Comparison of ENCODE assay signal across 8 cellular contexts in the genomic region with DNA sequence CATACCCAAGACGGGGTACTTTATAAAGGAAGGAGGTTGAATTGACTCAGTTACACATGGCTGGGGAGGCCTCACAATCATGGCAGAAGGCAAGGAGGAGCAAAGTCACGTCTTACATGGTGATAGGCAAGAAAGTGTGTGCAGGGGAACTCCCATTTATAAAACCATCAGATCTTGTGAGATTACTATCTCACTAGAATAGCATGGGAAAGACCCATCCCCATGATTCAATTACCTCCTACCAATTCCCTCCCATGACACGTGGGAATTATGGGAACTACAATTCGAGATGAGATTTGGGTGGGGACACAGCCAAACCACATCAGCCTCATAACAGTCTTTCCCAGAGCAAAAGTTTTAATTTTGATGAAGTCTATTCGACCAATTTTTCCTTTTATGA. TPM values are rescaled to one million over a fixed set of nuclear protein-coding genes. Genes with fewer than 3 reads are reported as not detected.
DNase-seq lines count a peak whose midpoint lies in the region; ATAC-seq, FAIRE-seq and TF ChIP-seq lines count a peak whose summit lies in the region.
"Not testable (repeated sequence)": the region's sequence is repeated elsewhere in the genome, so short reads cannot be mapped to it uniquely, and the experiment has no call there.

No MANE protein-coding gene starts in this region.

- FAIRE-seq in astrocyte (lab: Jason Lieb, UNC) = not testable (repeated sequence)

- H2AFZ ChIP-seq in astrocyte (ENCODE audit: low read depth, low read length) = not testable (repeated sequence)

- H3K4me3 Mint-ChIP-seq in activated CD4-positive, alpha-beta T cell treated with anti-CD3 and anti-CD28 coated beads for 36 hours; activated CD8-positive, alpha-beta T cell treated with anti-CD3 and anti-CD28 coated beads for 36 hours; activated naive CD4-positive, alpha-beta T cell treated with anti-CD3 and anti-CD28 coated beads for 36 hours; astrocyte (ENCODE audit: unreplicated experiment); memory B cell; nephron: not testable (repeated sequence)

- not testable (repeated sequence) for H3K27ac ChIP-seq in astrocyte (ENCODE audit: low read depth, low read length)
- peak overlapping the region; percentile 42 for H3K27ac ChIP-seq in psoas muscle

- CTCF ChIA-PET in activated CD4-positive, alpha-beta T cell treated with anti-CD3 and anti-CD28 coated beads for 36 hours (lab: Charles Lee) = interaction anchor here (1.7 to 2.3 kb wide), 2 partner anchors 11 kb away, joined by 4 to 20 read pairs; no protein-coding TSS in a partner anchor
- CTCF ChIA-PET in activated CD8-positive, alpha-beta T cell treated with anti-CD3 and anti-CD28 coated beads for 36 hours (lab: Charles Lee) = interaction anchor here (1.6 to 2.0 kb wide), 2 partner anchors 11 kb away, joined by 3 to 12 read pairs; no protein-coding TSS in a partner anchor
- CTCF ChIA-PET in activated naive CD4-positive, alpha-beta T cell treated with anti-CD3 and anti-CD28 coated beads for 36 hours (lab: Charles Lee) = interaction anchor here (0.6 to 3.0 kb wide), 3 partner anchors 11 to 41 kb away, joined by 3 to 12 read pairs (median 11); no protein-coding TSS in a partner anchor

- POLR2A ChIA-PET in activated CD4-positive, alpha-beta T cell treated with anti-CD3 and anti-CD28 coated beads for 36 hours (lab: Charles Lee) = interaction anchor here (0.6 kb wide), 1 partner anchor 220 kb away, joined by 3 read pairs; no protein-coding TSS in a partner anchor
- POLR2A ChIA-PET in activated CD8-positive, alpha-beta T cell treated with anti-CD3 and anti-CD28 coated beads for 36 hours (lab: Charles Lee) = not testable (repeated sequence)

- not testable (repeated sequence) for ATAC-seq in activated CD4-positive, alpha-beta T cell treated with anti-CD3 and anti-CD28 coated beads for 36 hours; activated CD8-positive, alpha-beta T cell treated with anti-CD3 and anti-CD28 coated beads for 36 hours; memory B cell (ENCODE audit: low read depth); psoas muscle
- ATAC-seq in stimulated activated naive CD8-positive, alpha-beta T cell treated with anti-CD3 and anti-CD28 coated beads, Interleukin-15, Interleukin-2, amounts not matched to agents 100 U/mL and 50 U/mL, for 24 hours = peak; percentile 23

- peaks cover 76% of the 10 kb centered on the region for H3K4me1 Mint-ChIP-seq in activated CD4-positive, alpha-beta T cell treated with anti-CD3 and anti-CD28 coated beads for 36 hours
- peaks cover 71% of the 10 kb centered on the region for H3K4me1 Mint-ChIP-seq in activated CD8-positive, alpha-beta T cell treated with anti-CD3 and anti-CD28 coated beads for 36 hours (ENCODE audit: low read depth)
- peaks cover 72% of the 10 kb centered on the region for H3K4me1 Mint-ChIP-seq in activated naive CD4-positive, alpha-beta T cell treated with anti-CD3 and anti-CD28 coated beads for 36 hours (ENCODE audit: low read depth)
- H3K4me1 Mint-ChIP-seq in astrocyte (ENCODE audit: low read depth, unreplicated experiment) = peaks cover 52% of the 10 kb centered on the region
- H3K4me1 Mint-ChIP-seq in memory B cell = peaks cover 25% of the 10 kb centered on the region
- H3K4me1 Mint-ChIP-seq in nephron = peaks cover 64% of the 10 kb centered on the region

- peaks cover 30% of the 10 kb centered on the region for H3K36me3 Mint-ChIP-seq in activated CD4-positive, alpha-beta T cell treated with anti-CD3 and anti-CD28 coated beads for 36 hours (ENCODE audit: low read depth)
- peaks cover 30% of the 10 kb centered on the region for H3K36me3 Mint-ChIP-seq in activated CD8-positive, alpha-beta T cell treated with anti-CD3 and anti-CD28 coated beads for 36 hours (ENCODE audit: low read depth)
- peaks cover 12% of the 10 kb centered on the region for H3K36me3 Mint-ChIP-seq in activated naive CD4-positive, alpha-beta T cell treated with anti-CD3 and anti-CD28 coated beads for 36 hours (ENCODE audit: low read depth)
- H3K36me3 Mint-ChIP-seq in astrocyte (ENCODE audit: low read depth, unreplicated experiment) = not testable (repeated sequence)
- H3K36me3 Mint-ChIP-seq in memory B cell (peaks cover 24% of the 10 kb centered on the region), nephron (ENCODE audit: low read depth) (peaks cover 65% of the 10 kb centered on the region)

- not testable (repeated sequence) for H3K4me2 ChIP-seq in astrocyte (ENCODE audit: low read length)

- not testable (repeated sequence) for H3K36me3 ChIP-seq in astrocyte (ENCODE audit: insufficient read depth, low read length); psoas muscle (ENCODE audit: insufficient read depth in 1 of 2, low read depth in 1 of 2)

- not testable (repeated sequence) for H3K27me3 Mint-ChIP-seq in activated CD4-positive, alpha-beta T cell treated with anti-CD3 and anti-CD28 coated beads for 36 hours; activated CD8-positive, alpha-beta T cell treated with anti-CD3 and anti-CD28 coated beads for 36 hours; activated naive CD4-positive, alpha-beta T cell treated with anti-CD3 and anti-CD28 coated beads for 36 hours (ENCODE audit: low read depth); astrocyte (ENCODE audit: low read depth, unreplicated experiment); memory B cell; nephron (ENCODE audit: low read depth)

- H3K27me3 ChIP-seq in astrocyte (ENCODE audit: insufficient read depth, low read length); psoas muscle (ENCODE audit: insufficient read depth in 3 of 3, low read length in 2 of 3): not testable (repeated sequence)

- not testable (repeated sequence) for DNase-seq in activated CD4-positive, alpha-beta T cell treated with anti-CD3 and anti-CD28 coated beads for 36 hours; activated CD8-positive, alpha-beta T cell treated with anti-CD3 and anti-CD28 coated beads for 36 hours; activated naive CD4-positive, alpha-beta T cell treated with anti-CD3 and anti-CD28 coated beads for 36 hours; astrocyte (ENCODE audit: low read depth); memory B cell (ENCODE audit: low spot score in 2 of 2); psoas muscle; stimulated activated naive CD8-positive, alpha-beta T cell treated with anti-CD3 and anti-CD28 coated beads, Interleukin-15, Interleukin-2, amounts not matched to agents 100 U/mL and 50 U/mL, for 24 hours

- not testable (repeated sequence) for H3K9me3 ChIP-seq in astrocyte (ENCODE audit: insufficient read depth, low read depth, low read length); psoas muscle

- H4K20me1 ChIP-seq in astrocyte (ENCODE audit: insufficient read depth, low read length) = peaks cover 38% of the 10 kb centered on the region

- WGBS in psoas muscle, 3 donors = 89 to 95% (median 93%) methylated on average over 5 of the region's 5 CpGs

- not testable (repeated sequence) for H3K4me3 ChIP-seq in astrocyte (ENCODE audit: insufficient read depth, low read depth, low read length); psoas muscle

- peak overlapping the region; percentile 16 for H3K27ac Mint-ChIP-seq in activated CD4-positive, alpha-beta T cell treated with anti-CD3 and anti-CD28 coated beads for 36 hours
- H3K27ac Mint-ChIP-seq in activated CD8-positive, alpha-beta T cell treated with anti-CD3 and anti-CD28 coated beads for 36 hours = peak overlapping the region; percentile 17
- H3K27ac Mint-ChIP-seq in activated naive CD4-positive, alpha-beta T cell treated with anti-CD3 and anti-CD28 coated beads for 36 hours = peak overlapping the region; percentile 7
- peak overlapping the region; percentile 50 for H3K27ac Mint-ChIP-seq in astrocyte (ENCODE audit: unreplicated experiment)
- peak overlapping the region; percentile 84 for H3K27ac Mint-ChIP-seq in memory B cell
- H3K27ac Mint-ChIP-seq in nephron = peak overlapping the region in 2 of 3 experiments; percentile 11 to 29

- peaks cover 99% of the 10 kb centered on the region for H3K79me2 ChIP-seq in astrocyte (ENCODE audit: insufficient read depth, low read length)

- intact Hi-C loops in activated CD4-positive, alpha-beta T cell treated with anti-CD3 and anti-CD28 coated beads for 36 hours (cut with DNase I, micrococcal nuclease); activated CD8-positive, alpha-beta T cell treated with anti-CD3 and anti-CD28 coated beads for 36 hours (cut with micrococcal nuclease); psoas muscle (cut with DNase I): not testable (repeated sequence)
- intact Hi-C loops in activated naive CD4-positive, alpha-beta T cell treated with anti-CD3 and anti-CD28 coated beads for 36 hours (cut with micrococcal nuclease) = loop anchor here (1.0 to 5.0 kb wide), 2 partner anchors 8 to 222 kb away; a partner anchor contains a TSS

- not testable (repeated sequence) for H3K4me1 ChIP-seq in astrocyte (ENCODE audit: insufficient read depth, low read length)
- peaks cover 62% of the 10 kb centered on the region for H3K4me1 ChIP-seq in psoas muscle

- TF ChIP-seq CTCF in activated CD8-positive, alpha-beta T cell treated with anti-CD3 and anti-CD28 coated beads for 36 hours (IDR thresholded peaks at IDR 0.05); astrocyte (IDR thresholded peaks at IDR 0.05; ENCODE audit: insufficient read depth, low read depth, low read length); nephron (IDR thresholded peaks at IDR 0.05; ENCODE audit: unreplicated experiment in 3 of 3); psoas muscle (IDR thresholded peaks at IDR 0.05): not testable (repeated sequence)

- H3K9ac ChIP-seq in astrocyte (ENCODE audit: low read length) = not testable (repeated sequence)

- not testable (repeated sequence) for H3K9me3 Mint-ChIP-seq in activated CD4-positive, alpha-beta T cell treated with anti-CD3 and anti-CD28 coated beads for 36 hours (ENCODE audit: low read depth); activated CD8-positive, alpha-beta T cell treated with anti-CD3 and anti-CD28 coated beads for 36 hours; activated naive CD4-positive, alpha-beta T cell treated with anti-CD3 and anti-CD28 coated beads for 36 hours; astrocyte (ENCODE audit: unreplicated experiment); memory B cell; nephron

RNA-seq across cellular contexts. Expression of a gene that starts 15.4 kb away (rescaled TPM):
- 10 to 100 TPM; 17.6 to 22.7 TPM for total RNA-seq in activated CD4-positive, alpha-beta T cell treated with anti-CD3 and anti-CD28 coated beads for 36 hours
- 10 to 100 TPM; 20.8 to 22.4 TPM for total RNA-seq in activated CD8-positive, alpha-beta T cell treated with anti-CD3 and anti-CD28 coated beads for 36 hours
- total RNA-seq in activated naive CD4-positive, alpha-beta T cell treated with anti-CD3 and anti-CD28 coated beads for 36 hours = 10 to 100 TPM; 19.1 to 22.2 TPM
- 61.7 and 77.5 TPM in 2 replicates for total RNA-seq in astrocyte
- total RNA-seq in psoas muscle = 10 to 100 TPM; 20.2 to 22.7 (median 21.1) TPM
- polyA plus RNA-seq in psoas muscle = 10 to 100 TPM in 1 of 3 donors, 1 to 10 TPM in 2; 7.8 to 10.9 (median 8.4) TPM

Comparison
In these comparisons a context has a peak if more than half of its experiments do, and no peak if none do; other contexts are left out.
1. H3K27ac Mint-ChIP-seq: peak in every context shown above with its lines; median percentile 84 in memory B cell; 50 in astrocyte; 20 in nephron; 17 in activated CD8-positive, alpha-beta T cell treated with anti-CD3 and anti-CD28 coated beads for 36 hours; 16 in activated CD4-positive, alpha-beta T cell treated with anti-CD3 and anti-CD28 coated beads for 36 hours; 7 in activated naive CD4-positive, alpha-beta T cell treated with anti-CD3 and anti-CD28 coated beads for 36 hours.